8 cellular contexts compared by ENCODE assay signal in genomic region chr2:75560022-75560767, GRCh38. TPM values are rescaled to one million over a fixed set of nuclear protein-coding genes. Genes with fewer than 3 reads are reported as not detected.
DNase-seq lines count a peak whose midpoint lies in the region; ATAC-seq lines count a peak whose summit lies in the region.

No MANE protein-coding gene starts in this region.

- no peaks in the 10 kb centered on the region for H3K9me3 Mint-ChIP-seq in activated CD8-positive, alpha-beta memory T cell treated with anti-CD3 and anti-CD28 coated beads, Interleukin-2, amount 10 ng/mL, durations not matched to agents 7 days and 5 days (ENCODE audit: low read depth)
- no peaks in the 10 kb centered on the region for H3K9me3 Mint-ChIP-seq in memory B cell

- H3K27me3 Mint-ChIP-seq in activated CD8-positive, alpha-beta memory T cell treated with anti-CD3 and anti-CD28 coated beads, Interleukin-2, amount 10 ng/mL, durations not matched to agents 7 days and 5 days = peaks cover 62% of the 10 kb centered on the region
- H3K27me3 Mint-ChIP-seq in memory B cell = peaks cover 26% of the 10 kb centered on the region

- peak overlapping the region; percentile 64 for H3K4me3 Mint-ChIP-seq in activated CD8-positive, alpha-beta memory T cell treated with anti-CD3 and anti-CD28 coated beads, Interleukin-2, amount 10 ng/mL, durations not matched to agents 7 days and 5 days
- H3K4me3 Mint-ChIP-seq in memory B cell = peak overlapping the region; percentile 82

- no peaks in the 10 kb centered on the region for H3K36me3 Mint-ChIP-seq in activated CD8-positive, alpha-beta memory T cell treated with anti-CD3 and anti-CD28 coated beads, Interleukin-2, amount 10 ng/mL, durations not matched to agents 7 days and 5 days
- H3K36me3 Mint-ChIP-seq in memory B cell = no peaks in the 10 kb centered on the region

- H3K27ac Mint-ChIP-seq in activated CD8-positive, alpha-beta memory T cell treated with anti-CD3 and anti-CD28 coated beads, Interleukin-2, amount 10 ng/mL, durations not matched to agents 7 days and 5 days = no peak overlapping the region
- no peak overlapping the region for H3K27ac Mint-ChIP-seq in memory B cell

- ATAC-seq in activated CD8-positive, alpha-beta memory T cell treated with anti-CD3 and anti-CD28 coated beads, Interleukin-2, amount 10 ng/mL, durations not matched to agents 7 days and 5 days = peak; percentile 77
- no peak for ATAC-seq in memory B cell (ENCODE audit: low read depth)
- ATAC-seq in HG03025 (IDR thresholded peaks at IDR 0.05; ENCODE audit: low FRiP score, unreplicated experiment) = no peak

- CTCF ChIA-PET in activated CD8-positive, alpha-beta memory T cell treated with anti-CD3 and anti-CD28 coated beads, Interleukin-2, amount 10 ng/mL, durations not matched to agents 7 days and 5 days (lab: Charles Lee) = interaction anchor here (1.5 kb wide), 2 partner anchors 46 to 48 kb away, joined by 3 to 5 read pairs; no protein-coding TSS in a partner anchor

- in situ Hi-C loops in KBM-7 (cut with MboI; ENCODE audit: low pct_unique_long_range_greater_than_20kb, low sequenced_read_pairs) = no loop called here

- no peak for DNase-seq in activated CD8-positive, alpha-beta memory T cell treated with anti-CD3 and anti-CD28 coated beads, Interleukin-2, amount 10 ng/mL, durations not matched to agents 7 days and 5 days
- no peak for DNase-seq in activated CD8-positive, alpha-beta memory T cell treated with anti-CD3 and anti-CD28 coated beads for 24 hours
- DNase-seq in NCI-H146 (lab: John Stamatoyannopoulos, UW) (peak; percentile 66), dedifferentiated amniotic fluid mesenchymal stem cell (ENCODE audit: extremely low spot score) (peak; percentile 34), memory B cell (ENCODE audit: low spot score in 2 of 2) (no peak), KBM-7 (no peak), NCI-H1436 treated with DMSO at 0.1 percent for 48 hours (lab: John Stamatoyannopoulos, UW) (no peak)

- peaks cover 25% of the 10 kb centered on the region for H3K4me1 Mint-ChIP-seq in activated CD8-positive, alpha-beta memory T cell treated with anti-CD3 and anti-CD28 coated beads, Interleukin-2, amount 10 ng/mL, durations not matched to agents 7 days and 5 days
- peaks cover 9% of the 10 kb centered on the region for H3K4me1 Mint-ChIP-seq in memory B cell

RNA-seq across cellular contexts. Expression of gene EVA1A, which starts 0.5 kb away (rescaled TPM):
- not detected for total RNA-seq in activated CD8-positive, alpha-beta memory T cell treated with anti-CD3 and anti-CD28 coated beads, Interleukin-2, amount 10 ng/mL, durations not matched to agents 7 days and 5 days

Comparison
In these comparisons a context has a peak if more than half of its experiments do, and no peak if none do; other contexts are left out.
1. DNase-seq: peak in NCI-H146 (single experiment) and dedifferentiated amniotic fluid mesenchymal stem cell (single experiment); none in activated CD8-positive, alpha-beta memory T cell treated with anti-CD3 and anti-CD28 coated beads, Interleukin-2, amount 10 ng/mL, durations not matched to agents 7 days and 5 days (single experiment), activated CD8-positive, alpha-beta memory T cell treated with anti-CD3 and anti-CD28 coated beads for 24 hours (single experiment), memory B cell (0 of 2), KBM-7 (single experiment) and NCI-H1436 treated with DMSO at 0.1 percent for 48 hours (single experiment).